ENCODE assay signal across 21 cellular contexts in the genomic region with DNA sequence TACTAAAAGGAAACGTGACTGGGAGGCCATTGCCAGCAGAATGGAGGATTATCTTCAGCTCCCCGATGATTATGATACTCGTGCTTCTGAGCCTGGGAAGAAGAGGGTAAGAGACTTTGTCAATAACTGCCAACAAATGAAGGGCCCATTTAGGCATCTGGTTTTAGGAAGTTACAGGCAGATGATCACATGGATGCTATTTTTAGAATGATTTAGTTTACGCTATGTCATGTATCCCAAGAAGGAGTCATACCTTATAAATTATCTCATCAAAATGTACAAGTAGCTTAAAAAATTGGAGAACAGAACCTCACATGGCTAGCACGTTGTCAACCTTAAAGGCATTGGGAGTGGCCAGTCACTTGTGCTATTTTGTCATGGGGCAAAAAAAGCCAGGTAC. TPM values are rescaled to one million over a fixed set of nuclear protein-coding genes. Genes with fewer than 3 reads are reported as not detected.
DNase-seq lines count a peak whose midpoint lies in the region; ATAC-seq and TF ChIP-seq lines count a peak whose summit lies in the region.
"Had no signal": no experiment of that assay in that cellular context is flagged by ENCODE, and none has a peak within 500 bp of the region (broad histone marks: within the 10 kb centered on the region; RNA-seq: fewer than 3 reads in every experiment).

No MANE protein-coding gene starts in this region.

- 20 to 22% methylated on average over 5 of the region's 5 CpGs for WGBS in GM23248 (ENCODE audit: low coverage in 1 of 2, low lambda C conversion rate in 2 of 2, missing lambda C conversion rate in 2 of 2), 2 experiments
- 86% methylated on average over 5 of the region's 5 CpGs for WGBS in mammary epithelial cell (ENCODE audit: low coverage, missing lambda C conversion rate)

- peaks cover 6% of the 10 kb centered on the region for H3F3A ChIP-seq in GM23248 (ENCODE audit: insufficient read depth)

- H3K4me1 ChIP-seq in GM23248 (ENCODE audit: insufficient read depth) (peaks cover 14% of the 10 kb centered on the region), mammary epithelial cell (ENCODE audit: insufficient read depth, low read length) (peaks cover 4% of the 10 kb centered on the region)
- H3K4me1 ChIP-seq: A549, BLaER1 had no signal

- no peaks in the 10 kb centered on the region for H3K27me3 ChIP-seq in GM23248 (replicated peaks; ENCODE audit: insufficient read depth)
- H3K27me3 ChIP-seq in mammary epithelial cell (ENCODE audit: insufficient read depth, low read length), result no peaks in the 10 kb centered on the region
- H3K27me3 ChIP-seq: BLaER1, SJSA1 had no signal

- H3K36me3 ChIP-seq in GM23248 (ENCODE audit: low read depth) (peaks cover 30% of the 10 kb centered on the region), mammary epithelial cell (ENCODE audit: insufficient read depth, low read length) (peaks cover 18% of the 10 kb centered on the region)

- dilution Hi-C loops in mammary epithelial cell (cut with HindIII; ENCODE audit: low sequenced_read_pairs), result no loop called here

- H3K27ac ChIP-seq in GM23248 (no peak overlapping the region), mammary epithelial cell (ENCODE audit: insufficient read depth, low read depth, low read length) (no peak overlapping the region)
- H3K27ac ChIP-seq: A549, BLaER1, SJSA1 had no signal

- TF ChIP-seq CTCF in fibroblast of mammary gland (conservative IDR thresholded peaks at IDR 0.05; ENCODE audit: control insufficient read depth, insufficient read depth, low read depth, low read length) (no peak), mammary epithelial cell (conservative IDR thresholded peaks at IDR 0.05 in 1 of 2, IDR thresholded peaks at IDR 0.05 in 1 of 2; ENCODE audit: extremely low read depth in 1 of 2, insufficient read depth in 1 of 2, low read depth in 1 of 2, low read length in 2 of 2) (no peak)

- intact Hi-C loops in mammary epithelial cell (cut with micrococcal nuclease), result no loop called here

- H4K20me1 ChIP-seq in GM23248 (ENCODE audit: insufficient read depth) (no peaks in the 10 kb centered on the region; the same call in 1 of the 2 replicates), mammary epithelial cell (ENCODE audit: insufficient read depth, low read length) (no peaks in the 10 kb centered on the region)
- H4K20me1 ChIP-seq: BLaER1 had no signal

- H3K9me2 ChIP-seq in GM23248 (ENCODE audit: insufficient read depth), result no peaks in the 10 kb centered on the region

- H3K79me2 ChIP-seq in GM23248 (ENCODE audit: insufficient read depth), result peaks cover 8% of the 10 kb centered on the region
- no peaks in the 10 kb centered on the region for H3K79me2 ChIP-seq in mammary epithelial cell (ENCODE audit: insufficient read depth, low read length)

- ATAC-seq in HG02642 (IDR thresholded peaks at IDR 0.05; ENCODE audit: poor library complexity, unreplicated experiment), result no peak
- ATAC-seq: A549; CD8-positive, alpha-beta T cell; HCT116 had no signal

- H2AFZ ChIP-seq in GM23248, result no peak overlapping the region
- no peak overlapping the region for H2AFZ ChIP-seq in mammary epithelial cell (ENCODE audit: low read depth, low read length)

- H3K4me3 ChIP-seq in GM23248 (no peak overlapping the region), fibroblast of mammary gland (ENCODE audit: control insufficient read depth, low read depth, low read length) (no peak overlapping the region), mammary epithelial cell (replicated peaks in 1 of 3; ENCODE audit: insufficient read depth in 1 of 3, low read depth in 2 of 3, low read length in 3 of 3) (no peak overlapping the region)
- H3K4me3 ChIP-seq: A549, BLaER1, SJSA1 had no signal

- H3K9ac ChIP-seq in GM23248 (no peak overlapping the region), mammary epithelial cell (ENCODE audit: insufficient read depth, low read length) (no peak overlapping the region)
- H3K9ac ChIP-seq: BLaER1 had no signal

- H3K4me2 ChIP-seq in GM23248 (ENCODE audit: unreplicated experiment), result no peak overlapping the region
- H3K4me2 ChIP-seq in mammary epithelial cell (ENCODE audit: insufficient read depth, low read depth, low read length), result no peak overlapping the region
- H3K4me2 ChIP-seq: A549, BLaER1 had no signal

- no peaks in the 10 kb centered on the region for H3K9me3 ChIP-seq in GM23248 (ENCODE audit: low read depth)
- H3K9me3 ChIP-seq in mammary epithelial cell (replicated peaks; ENCODE audit: insufficient read depth, low read length), result no peaks in the 10 kb centered on the region
- H3K9me3 ChIP-seq: A549, BLaER1, SJSA1 had no signal

- BruUV-seq in mammary epithelial cell (replicated peaks; lab: Mats Ljungman, UMichigan), result no TSS peak

- in situ Hi-C loops in GM23248 (cut with MboI), result no loop called here
- in situ Hi-C loops in mammary epithelial cell (cut with MboI; ENCODE audit: low sequenced_read_pairs in 2 of 2), result no loop called here

- DNase-seq in AG08396 (ENCODE audit: low spot score) (peak; percentile 5), GM23248 (peak; percentile 35), NOMO-1 treated with dmso at 0.1 percent for 144 hours (lab: John Stamatoyannopoulos, UW; ENCODE audit: unreplicated experiment) (peak; percentile 4), fibroblast of mammary gland (ENCODE audit: low read depth) (peak; percentile 44), NCI-H510A (lab: John Stamatoyannopoulos, UW) (no peak), 8988T (no peak), mammary epithelial cell (no peak)
- DNase-seq: CD8-positive, alpha-beta T cell; DMS153; NCI-H1048; NCI-H1417 treated with DMSO at 0.1 percent for 48 hours; NCI-H187; NCI-H2107; OCI-M1 had no signal

- CTCF ChIA-PET in mammary epithelial cell (lab: Charles Lee; ENCODE audit: low non-redundant PET), result no interaction called here

RNA-seq across cellular contexts. Expression of gene PROX2, which starts 46.7 kb away (rescaled TPM):
- total RNA-seq in GM23248 (2014; rRNA removed; shearing (Covaris generic)), result not detected in 2 replicates
- polyA plus RNA-seq in GM23248 (2016; fragmentation: Nextera tagmentation; extraction: Ambion mirVana), result 0.05 TPM in 1 of 2 replicates, not detected in the other
- not detected for total RNA-seq in mammary epithelial cell
- polyA plus RNA-seq in mammary epithelial cell, result not detected
- not detected for polyA minus RNA-seq in mammary epithelial cell
- total RNA-seq: H1, NCI-H460, SJSA1 had no signal
- polyA plus RNA-seq: A549 had no signal

RNA-seq across cellular contexts. Expression of gene DLST, which starts 52.5 kb away (rescaled TPM):
- total RNA-seq in GM23248 (2014; rRNA removed; shearing (Covaris generic)), result 60.8 and 88.1 TPM in 2 replicates
- 11.8 and 12.4 TPM in 2 replicates for polyA plus RNA-seq in GM23248 (2016; fragmentation: Nextera tagmentation; extraction: Ambion mirVana)
- 100 to 1,000 TPM in 1 of 2 donors, 10 to 100 TPM in 1; 63.3 to 145 TPM for total RNA-seq in mammary epithelial cell
- polyA plus RNA-seq in mammary epithelial cell, result 151 TPM
- 162 TPM for polyA minus RNA-seq in mammary epithelial cell

Comparison
In these comparisons a context has a peak if more than half of its experiments do, and no peak if none do; other contexts are left out.
1. DNase-seq: peak in AG08396 (single experiment), GM23248 (single experiment), NOMO-1 treated with dmso at 0.1 percent for 144 hours (single experiment) and fibroblast of mammary gland (single experiment); none in NCI-H510A (single experiment), 8988T (single experiment) and mammary epithelial cell (single experiment).